1 cellular context compared by ENCODE assay signal in the genomic region with DNA sequence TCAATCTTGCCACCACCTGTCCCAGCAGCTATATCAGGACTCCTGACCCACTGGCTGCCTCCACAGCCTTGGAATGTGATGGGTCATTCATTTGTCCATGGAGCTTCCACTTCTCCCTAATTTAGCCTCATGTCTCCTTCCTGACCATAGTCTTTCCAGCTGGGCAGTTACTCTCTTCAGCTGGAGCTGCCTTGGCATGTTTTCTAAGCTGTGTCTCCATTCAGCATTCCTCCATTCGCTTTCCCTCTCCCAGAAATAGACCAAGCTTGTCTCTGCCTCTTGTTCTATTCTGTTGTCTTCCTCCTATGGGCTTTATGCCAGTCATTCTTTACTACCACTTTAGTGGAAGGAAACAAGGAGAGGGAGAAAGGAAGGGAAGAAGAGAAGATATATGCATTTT.
TF ChIP-seq lines count a peak whose summit lies in the region.

No MANE protein-coding gene starts in this region.

TF ChIP-seq in endothelial cell of umbilical vein, 7 proteins besides CTCF, POLR2A, EP300 and RAD21 (continued from another document):
- TF ChIP-seq EZH2 (IDR thresholded peaks at IDR 0.05; ENCODE audit: borderline replicate concordance, low read depth, low read length, severe bottlenecking) (no peak), POLR2AphosphoS5 (IDR thresholded peaks at IDR 0.05; ENCODE audit: insufficient read depth, low read depth, low read length) (no peak), GATA2 (IDR thresholded peaks at IDR 0.05; ENCODE audit: insufficient read depth, insufficient read length, low read depth, low read length) (no peak), MAX (IDR thresholded peaks at IDR 0.05; ENCODE audit: insufficient read depth, insufficient read length) (no peak), MYC (IDR thresholded peaks at IDR 0.05; ENCODE audit: low read depth, low read length) (no peak), FOS (IDR thresholded peaks at IDR 0.05; ENCODE audit: borderline replicate concordance, insufficient read depth, low read length) (no peak)
